In the genomic region with DNA sequence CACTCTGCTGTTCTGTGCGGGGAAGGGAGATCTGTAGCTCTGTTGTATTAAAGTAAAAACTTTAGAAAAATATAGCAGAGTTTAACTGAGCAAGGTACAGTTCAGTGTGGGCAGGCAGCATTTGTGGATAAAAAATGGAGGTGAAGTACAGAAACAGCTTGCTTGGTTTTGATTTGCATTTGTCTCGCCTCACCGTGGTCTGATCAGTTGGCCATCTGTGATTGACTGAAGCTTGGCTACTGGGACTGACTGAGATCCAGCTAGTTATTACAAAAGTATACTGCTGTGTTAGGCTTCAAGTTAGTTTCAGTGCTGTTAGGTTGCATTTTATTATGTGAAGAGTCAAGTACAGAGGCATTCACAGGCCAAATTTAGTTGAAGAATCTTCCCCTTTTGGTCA, we compare ENCODE assay signal across 10 cellular contexts.
"Had no signal": no experiment of that assay in that cellular context is flagged by ENCODE, and none has a peak within 500 bp of the region (broad histone marks: within the 10 kb centered on the region; RNA-seq: fewer than 3 reads in every experiment).

No MANE protein-coding gene starts in this region.

- H3K27ac Mint-ChIP-seq: activated naive CD4-positive, alpha-beta T cell treated with anti-CD3 and anti-CD28 coated beads for 36 hours; dendritic cell treated with granulocyte-macrophage colony-stimulating factor and Interleukin-4, amounts not matched to agents 40 ng/mL and 50 ng/mL, for 4 days; memory B cell; natural killer cell had no signal

- ATAC-seq: left ventricle myocardium superior, natural killer cell had no signal

- H3K9me3 Mint-ChIP-seq: dendritic cell treated with granulocyte-macrophage colony-stimulating factor and Interleukin-4, amounts not matched to agents 40 ng/mL and 50 ng/mL, for 4 days had no signal

- H3K36me3 Mint-ChIP-seq: memory B cell, natural killer cell had no signal

- H3K27me3 Mint-ChIP-seq: dendritic cell treated with granulocyte-macrophage colony-stimulating factor and Interleukin-4, amounts not matched to agents 40 ng/mL and 50 ng/mL, for 4 days; memory B cell had no signal

- H3K4me3 Mint-ChIP-seq: activated naive CD4-positive, alpha-beta T cell treated with anti-CD3 and anti-CD28 coated beads for 36 hours; dendritic cell treated with granulocyte-macrophage colony-stimulating factor and Interleukin-4, amounts not matched to agents 40 ng/mL and 50 ng/mL, for 4 days; memory B cell; natural killer cell had no signal

- DNase-seq: activated CD4-positive, CD25-positive, alpha-beta regulatory T cell treated with anti-CD3 and anti-CD28 coated beads, Interleukin-2, amount 50 U/mL, for 72 hours; activated naive CD4-positive, alpha-beta T cell treated with anti-CD3 and anti-CD28 coated beads for 36 hours; activated T-cell treated with anti-CD3 and anti-CD28 coated beads for 4 hours; effector memory CD4-positive, alpha-beta T cell; foreskin melanocyte; left ventricle myocardium superior; natural killer cell; stimulated activated CD4-positive, alpha-beta T cell treated with anti-CD3 and anti-CD28 coated beads, Interleukin-1b, Interleukin-23, amount 100 ng/mL, for 48 hours had no signal

- H3K4me1 Mint-ChIP-seq: memory B cell, natural killer cell had no signal
